Comparison of ENCODE assay signal across 9 cellular contexts in the genomic region with DNA sequence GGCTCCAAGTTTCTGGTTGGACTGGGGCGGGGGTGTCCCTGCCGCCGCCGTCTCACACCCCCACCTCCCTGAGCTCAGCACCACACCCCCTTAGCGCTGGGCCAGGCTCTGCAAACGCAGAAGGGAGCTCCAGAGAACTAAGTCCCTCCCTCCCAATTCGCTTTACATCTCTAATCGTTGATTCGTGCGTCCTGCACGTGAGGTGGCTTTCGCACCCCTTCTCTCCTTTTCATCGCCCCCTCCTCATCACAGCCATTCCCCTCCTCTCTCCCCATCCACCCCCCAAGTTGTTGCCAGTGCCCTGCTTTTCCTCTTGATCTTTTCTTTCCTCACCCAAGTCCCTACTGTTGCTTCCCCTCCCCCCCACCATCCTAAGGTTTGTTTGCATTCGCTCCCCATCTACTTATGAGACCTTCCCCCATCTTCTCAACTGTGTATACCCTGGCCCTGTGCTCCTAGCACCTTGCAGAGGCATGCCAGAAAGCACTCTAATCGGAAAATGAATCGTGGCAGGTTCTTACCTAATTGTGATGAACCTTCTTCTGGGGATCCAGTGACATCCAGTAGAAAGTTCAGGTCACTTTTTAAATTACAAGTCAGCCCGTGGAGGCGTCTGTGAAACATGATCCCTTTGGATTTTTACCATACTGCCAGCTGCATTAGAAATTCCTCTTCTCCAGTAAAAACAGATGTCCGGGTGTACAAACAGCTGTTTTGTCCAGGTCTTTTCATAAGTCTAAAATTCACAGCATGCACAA. TPM values are rescaled to one million over a fixed set of nuclear protein-coding genes. Genes with fewer than 3 reads are reported as not detected.
DNase-seq lines count a peak whose midpoint lies in the region; ATAC-seq and TF ChIP-seq lines count a peak whose summit lies in the region.
"Had no signal": no experiment of that assay in that cellular context is flagged by ENCODE, and none has a peak within 500 bp of the region (broad histone marks: within the 10 kb centered on the region; RNA-seq: fewer than 3 reads in every experiment).

No MANE protein-coding gene starts in this region.

- no peak overlapping the region for H4K8ac ChIP-seq in neuronal stem cell (ENCODE audit: low read depth, low read length)

- peak overlapping the region; percentile 95 for H2BK5ac ChIP-seq in neuronal stem cell (ENCODE audit: low read length)

- H3K23ac ChIP-seq in neuronal stem cell (ENCODE audit: low read depth, low read length, poor library complexity): no peak overlapping the region

- WGBS in esophagus muscularis mucosa: 4% methylated on average over 18 of the region's 19 CpGs
- no CpG with 5 or more reads among the region's 19 CpGs for WGBS in neuronal stem cell (ENCODE audit: extremely low coverage in 2 of 2, insufficient read length in 2 of 2, insufficient replicate concordance in 1 of 2), 2 donors

- peak overlapping the region; percentile 56 for H3K9ac ChIP-seq in neuronal stem cell (ENCODE audit: low read depth, low read length, poor library complexity)

- ATAC-seq in HG03135 (IDR thresholded peaks at IDR 0.05; ENCODE audit: unreplicated experiment) (no peak), HG02610 (IDR thresholded peaks at IDR 0.05; ENCODE audit: unreplicated experiment) (no peak)

- H2AK5ac ChIP-seq in neuronal stem cell (ENCODE audit: low read depth, low read length): no peak overlapping the region

- H3K79me1 ChIP-seq in neuronal stem cell (ENCODE audit: low read depth, low read length): peaks cover 9% of the 10 kb centered on the region

- H3K4me3 ChIP-seq in esophagus muscularis mucosa (peak overlapping the region; percentile 86 to 98 (median 96)), neuronal stem cell (ENCODE audit: low read length in 2 of 2) (peak overlapping the region; percentile 72 to 98)

- no peak for TF ChIP-seq EP300 in esophagus muscularis mucosa (IDR thresholded peaks at IDR 0.05)

- H3K36me3 ChIP-seq in esophagus muscularis mucosa (no peaks in the 10 kb centered on the region), neuronal stem cell (replicated peaks in 1 of 2; ENCODE audit: control insufficient read depth in 2 of 2, insufficient read depth in 2 of 2, low read length in 2 of 2) (peaks cover 0 to 9% of the 10 kb centered on the region in 2 donors)

- H4K91ac ChIP-seq in neuronal stem cell (ENCODE audit: low read depth, low read length, poor library complexity): no peak overlapping the region

- H2BK12ac ChIP-seq in neuronal stem cell (ENCODE audit: low read length): no peak overlapping the region

- H3K27ac ChIP-seq in esophagus muscularis mucosa (replicated peaks in 1 of 4): peak overlapping the region; percentile 97 to 100 (median 100)
- H3K27ac ChIP-seq in neuronal stem cell (replicated peaks; ENCODE audit: low read length): peak overlapping the region; percentile 67

- H2AFZ ChIP-seq in neuronal stem cell (ENCODE audit: low read length): peak overlapping the region; percentile 93

- H3K18ac ChIP-seq in neuronal stem cell (ENCODE audit: low read length): peak overlapping the region; percentile 65

- H3K4me2 ChIP-seq in neuronal stem cell (ENCODE audit: insufficient read depth, low read length, poor library complexity, severe bottlenecking): peak overlapping the region; percentile 66

- H3K4me1 ChIP-seq in esophagus muscularis mucosa (peaks cover 20 to 42% (median 40%) of the 10 kb centered on the region in 4 donors), neuronal stem cell (ENCODE audit: control insufficient read depth in 2 of 2, insufficient read depth in 1 of 2, low read depth in 1 of 2, low read length in 2 of 2) (peaks cover 4 to 7% of the 10 kb centered on the region in 2 donors)

- no peak for TF ChIP-seq CTCF in esophagus muscularis mucosa (IDR thresholded peaks at IDR 0.05)

- TF ChIP-seq POLR2A in esophagus muscularis mucosa (IDR thresholded peaks at IDR 0.05; ENCODE audit: low read depth): no peak

- DNase-seq in DMS153 treated with DMSO at 0.1 percent for 48 hours (lab: John Stamatoyannopoulos, UW; ENCODE audit: unreplicated experiment) (peak; percentile 80), DMS153 (lab: John Stamatoyannopoulos, UW) (no peak), Kasumi-1 (lab: John Stamatoyannopoulos, UW) (peak; percentile 97 to 98), SKM-1 treated with dmso at 0.1 percent for 144 hours (lab: John Stamatoyannopoulos, UW; ENCODE audit: unreplicated experiment) (peak; percentile 96), esophagus muscularis mucosa (ENCODE audit: extremely low spot score) (no peak), neuronal stem cell (ENCODE audit: low spot score) (no peak)

- no peaks in the 10 kb centered on the region for H3K9me3 ChIP-seq in esophagus muscularis mucosa
- no peaks in the 10 kb centered on the region for H3K9me3 ChIP-seq in neuronal stem cell (replicated peaks in 1 of 2; ENCODE audit: control insufficient read depth in 2 of 2, insufficient read depth in 1 of 2, low read depth in 1 of 2, low read length in 2 of 2)
- H3K9me3 ChIP-seq: mucosa of descending colon had no signal

- intact Hi-C loops in esophagus muscularis mucosa (cut with DNase I): loop anchor here (2.0 to 10.0 kb wide), 4 partner anchors 60 to 227 kb away; partner anchors contain the start of gene HNRNPLL

- no peak overlapping the region for H3K4ac ChIP-seq in neuronal stem cell (ENCODE audit: low read length)

- no peak overlapping the region for H2BK120ac ChIP-seq in neuronal stem cell (ENCODE audit: low read depth, low read length)

- H3K27me3 ChIP-seq in esophagus muscularis mucosa: no peaks in the 10 kb centered on the region
- H3K27me3 ChIP-seq in neuronal stem cell (ENCODE audit: control insufficient read depth in 3 of 3, insufficient read depth in 3 of 3, low read depth in 1 of 3, low read length in 3 of 3): no peaks in the 10 kb centered on the region

- H2BK15ac ChIP-seq in neuronal stem cell (ENCODE audit: low read length): peak overlapping the region; percentile 47

- H3K14ac ChIP-seq in neuronal stem cell (ENCODE audit: low read length): peak overlapping the region; percentile 38

RNA-seq across cellular contexts. Expression of gene ATL2, which starts 0.6 kb away (rescaled TPM):
- 100 to 1,000 TPM; 159 to 260 (median 231) TPM for total RNA-seq in esophagus muscularis mucosa
- 41.0 TPM for polyA plus RNA-seq in neuronal stem cell (2013, experiment 1 of 2)
- polyA plus RNA-seq in neuronal stem cell (2013, experiment 2 of 2): 41.3 TPM

Comparison
In these comparisons a context has a peak if more than half of its experiments do, and no peak if none do; other contexts are left out.
1. DNase-seq: peak in DMS153 treated with DMSO at 0.1 percent for 48 hours (single experiment), Kasumi-1 (2 of 2) and SKM-1 treated with dmso at 0.1 percent for 144 hours (single experiment); none in DMS153 (single experiment), esophagus muscularis mucosa (single experiment) and neuronal stem cell (single experiment).